ENCODE assay signal across 33 cellular contexts in the genomic region with DNA sequence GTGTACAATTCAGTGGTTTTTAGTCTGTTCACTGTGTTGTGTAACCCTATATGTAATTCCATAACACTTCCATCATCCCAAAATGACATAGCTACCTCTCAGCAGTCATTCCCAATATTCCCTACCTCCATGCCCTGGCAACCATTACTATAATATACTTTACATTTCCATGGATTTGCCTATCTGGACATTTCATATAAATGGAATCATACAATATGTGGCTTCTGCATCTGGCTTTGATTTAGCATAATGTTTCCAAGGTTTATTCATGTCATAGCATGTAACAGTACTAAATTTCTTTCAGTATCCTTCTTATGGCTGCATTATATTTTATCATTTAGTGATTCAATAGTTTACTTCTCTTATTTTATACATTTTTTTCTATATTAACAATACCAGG. TPM values are rescaled to one million over a fixed set of nuclear protein-coding genes. Genes with fewer than 3 reads are reported as not detected.
A peak's percentile ranks its signal among the peaks of the same experiment; 100 is the strongest.
DNase-seq lines count a peak whose midpoint lies in the region; ATAC-seq, FAIRE-seq and TF ChIP-seq lines count a peak whose summit lies in the region.
"Had no signal": no experiment of that assay in that cellular context is flagged by ENCODE, and none has a peak within 500 bp of the region (broad histone marks: within the 10 kb centered on the region; RNA-seq: fewer than 3 reads in every experiment).

No MANE protein-coding gene starts in this region.

- DNase-seq in SK-N-SH (no peak), HCEC 1CT (peak; percentile 3), mucosa of gallbladder (ENCODE audit: low spot score) (no peak), islet precursor cell (no peak)
- DNase-seq in naive thymus-derived CD8-positive, alpha-beta T cell: no peak
- no peak for DNase-seq in activated naive CD4-positive, alpha-beta T cell treated with Interleukin-2 at 50 U/mL for 16 hours
- DNase-seq: activated CD4-positive, alpha-beta T cell treated with anti-CD3 and anti-CD28 coated beads, Interleukin-2, amount 50 U/mL, for 48 hours; activated CD4-positive, CD25-positive, alpha-beta regulatory T cell treated with anti-CD3 and anti-CD28 coated beads, Interleukin-2, amount 50 U/mL, for 72 hours; activated naive CD4-positive, alpha-beta T cell treated with anti-CD3 and anti-CD28 coated beads, Interleukin-2, amount 50 U/mL, for 16 hours; aorta; Calu3; caudate nucleus; DMS79 treated with DMSO at 0.1 percent for 48 hours; esophagus squamous epithelium; hypothalamus; KG1; mammary epithelial cell; MM.1S; mucosa of descending colon; NCI-H1105 treated with DMSO at 0.1 percent for 48 hours; NCI-H1930; NCI-H2171 treated with DMSO at 0.1 percent for 48 hours; NCI-H510A treated with DMSO at 0.1 percent for 48 hours; retina; stimulated activated naive CD4-positive, alpha-beta T cell treated with Interleukin-2 at 50 U/mL for 16 hours had no signal

- peaks cover 0 to 9% of the 10 kb centered on the region in 2 experiments; a peak in 3 of 4 replicates for H3K4me1 ChIP-seq in SK-N-SH (ENCODE audit: control insufficient read depth in 1 of 2, insufficient read depth in 2 of 2, low read depth in 1 of 2, low read length in 1 of 2)
- H3K4me1 ChIP-seq: esophagus squamous epithelium, parathyroid adenoma, suprapubic skin had no signal

- H3K27ac ChIP-seq in SK-N-SH (ENCODE audit: low read depth in 2 of 2, low read length in 1 of 2): peak overlapping the region in 1 of 2 experiments; percentile 66; a peak in 2 of 4 replicates
- H3K27ac ChIP-seq: 22Rv1, esophagus squamous epithelium, parathyroid adenoma, suprapubic skin had no signal

- no peaks in the 10 kb centered on the region for H3K27me3 ChIP-seq in SK-N-SH (ENCODE audit: insufficient read depth)
- H3K27me3 ChIP-seq: esophagus squamous epithelium, suprapubic skin had no signal

- peaks cover 14% of the 10 kb centered on the region for H3F3A ChIP-seq in SK-N-SH (replicated peaks; ENCODE audit: insufficient read depth)

- no peak for TF ChIP-seq RAD21 in SK-N-SH (IDR thresholded peaks at IDR 0.05; ENCODE audit: low read length)

- H3K27ac Mint-ChIP-seq in naive thymus-derived CD8-positive, alpha-beta T cell: peak overlapping the region in 6 of 10 donors; percentile 7 to 59 (median 34)

- no peak overlapping the region; a peak in 1 of 4 replicates for H3K4me3 ChIP-seq in SK-N-SH (ENCODE audit: low read depth in 2 of 2, low read length in 1 of 2)
- H3K4me3 ChIP-seq: esophagus squamous epithelium, mucosa of descending colon, suprapubic skin had no signal

- POLR2A ChIA-PET in SK-N-SH (lab: Yijun Ruan, JAX): no interaction called here
- POLR2A ChIA-PET in naive thymus-derived CD8-positive, alpha-beta T cell (lab: Charles Lee): interaction anchor here (1.1 to 1.4 kb wide), 2 partner anchors 211 to 217 kb away, joined by 3 read pairs; no protein-coding TSS in a partner anchor

- H4K20me1 ChIP-seq in SK-N-SH (ENCODE audit: insufficient read depth): no peaks in the 10 kb centered on the region

- 0 out of 2 replicates have a peak, but pooled peaks cover 7% of the 10 kb centered on the region for H3K79me2 ChIP-seq in SK-N-SH (ENCODE audit: insufficient read depth)
- H3K79me2 ChIP-seq: parathyroid adenoma had no signal

- no peak overlapping the region for H3K4me3 Mint-ChIP-seq in naive thymus-derived CD8-positive, alpha-beta T cell
- H3K4me3 Mint-ChIP-seq: activated T-helper 17 cell treated with anti-CD3 and anti-CD28 coated beads, Interleukin-2, amount 50 U/mL, for 72 hours; CD14-positive monocyte had no signal

- no peak overlapping the region for H3K9ac ChIP-seq in SK-N-SH
- H3K9ac ChIP-seq: parathyroid adenoma had no signal

- H3K36me3 ChIP-seq in SK-N-SH (replicated peaks in 1 of 2; ENCODE audit: control insufficient read depth in 1 of 2, insufficient read depth in 2 of 2, low read length in 1 of 2): peaks cover 39 to 65% of the 10 kb centered on the region in 2 experiments

- H3K27me3 Mint-ChIP-seq in naive thymus-derived CD8-positive, alpha-beta T cell: no peaks in the 10 kb centered on the region
- H3K27me3 Mint-ChIP-seq: activated T-helper 17 cell treated with anti-CD3 and anti-CD28 coated beads, Interleukin-2, amount 50 U/mL, for 72 hours had no signal

- H3K4me1 Mint-ChIP-seq in naive thymus-derived CD8-positive, alpha-beta T cell: peaks cover 20 to 39% (median 30%) of the 10 kb centered on the region in 4 donors

- H3K9me3 Mint-ChIP-seq in naive thymus-derived CD8-positive, alpha-beta T cell: no peaks in the 10 kb centered on the region
- H3K9me3 Mint-ChIP-seq: activated T-helper 17 cell treated with anti-CD3 and anti-CD28 coated beads, Interleukin-2, amount 50 U/mL, for 72 hours; CD14-positive monocyte had no signal

- no peak for ATAC-seq in SK-N-SH treated with all-trans-retinoic acid at 6 μM for 48 hours
- no peak for ATAC-seq in naive thymus-derived CD8-positive, alpha-beta T cell
- ATAC-seq: activated T-helper 17 cell treated with anti-CD3 and anti-CD28 coated beads, Interleukin-2, amount 50 U/mL, for 72 hours; mucosa of descending colon had no signal

- H3K36me3 Mint-ChIP-seq in naive thymus-derived CD8-positive, alpha-beta T cell: peaks cover 4 to 50% (median 7%) of the 10 kb centered on the region in 3 donors

- no peak overlapping the region for H3K4me2 ChIP-seq in SK-N-SH

- peak; percentile 41 for FAIRE-seq in colon (lab: Jason Lieb, UNC)
- FAIRE-seq: H54 had no signal

- no peaks in the 10 kb centered on the region for H3K9me3 ChIP-seq in SK-N-SH
- H3K9me3 ChIP-seq: esophagus squamous epithelium, mucosa of descending colon, suprapubic skin had no signal

- CTCF ChIA-PET in SK-N-SH (lab: Yijun Ruan, JAX): interaction anchor here (0.6 to 6.9 kb wide), 5 partner anchors 39 to 220 kb away, joined by 3 to 56 read pairs (median 16); a partner anchor contains a TSS

- TF ChIP-seq EP300 in SK-N-SH (IDR thresholded peaks at IDR 0.05; ENCODE audit: borderline replicate concordance in 1 of 2, low read depth in 1 of 2, low read length in 1 of 2): no peak

- H2AFZ ChIP-seq in SK-N-SH (ENCODE audit: low read depth): no peak overlapping the region
- H2AFZ ChIP-seq: parathyroid adenoma had no signal

- no peak for TF ChIP-seq CTCF in SK-N-SH (IDR thresholded peaks at IDR 0.05)

- H3K9me2 ChIP-seq in SK-N-SH: no peaks in the 10 kb centered on the region

TF ChIP-seq in SK-N-SH, 30 proteins besides CTCF, POLR2A, EP300 and RAD21:
- TF ChIP-seq TAF1 (IDR thresholded peaks at IDR 0.05; ENCODE audit: borderline replicate concordance, low read depth, low read length) (no peak), YY1 (IDR thresholded peaks at IDR 0.05; ENCODE audit: low read depth) (no peak), FOXM1 (IDR thresholded peaks at IDR 0.05; ENCODE audit: low read depth) (no peak), TCF12 (IDR thresholded peaks at IDR 0.05) (peak; percentile 21; the same call in 1 of the 2 replicates), MXI1 (IDR thresholded peaks at IDR 0.05; ENCODE audit: low read depth, low read length) (no peak), POLR2AphosphoS5 (IDR thresholded peaks at IDR 0.05; ENCODE audit: low read depth, low read length) (no peak)
TF ChIP-seq in SK-N-SH: peak in this region for 1.

TF ChIP-seq in SK-N-SH treated with all-trans-retinoic acid at 6 μM for 48 hours, 23 proteins besides CTCF, POLR2A, EP300 and RAD21:
- no peak for TF ChIP-seq ZFP3 (CRISPR knock-in tag; IDR thresholded peaks at IDR 0.05)
- TF ChIP-seq ZFP30 (CRISPR knock-in tag; IDR thresholded peaks at IDR 0.05): no peak
- no peak for TF ChIP-seq ZNF8 (CRISPR knock-in tag; IDR thresholded peaks at IDR 0.05)
- TF ChIP-seq, protein P1, sequence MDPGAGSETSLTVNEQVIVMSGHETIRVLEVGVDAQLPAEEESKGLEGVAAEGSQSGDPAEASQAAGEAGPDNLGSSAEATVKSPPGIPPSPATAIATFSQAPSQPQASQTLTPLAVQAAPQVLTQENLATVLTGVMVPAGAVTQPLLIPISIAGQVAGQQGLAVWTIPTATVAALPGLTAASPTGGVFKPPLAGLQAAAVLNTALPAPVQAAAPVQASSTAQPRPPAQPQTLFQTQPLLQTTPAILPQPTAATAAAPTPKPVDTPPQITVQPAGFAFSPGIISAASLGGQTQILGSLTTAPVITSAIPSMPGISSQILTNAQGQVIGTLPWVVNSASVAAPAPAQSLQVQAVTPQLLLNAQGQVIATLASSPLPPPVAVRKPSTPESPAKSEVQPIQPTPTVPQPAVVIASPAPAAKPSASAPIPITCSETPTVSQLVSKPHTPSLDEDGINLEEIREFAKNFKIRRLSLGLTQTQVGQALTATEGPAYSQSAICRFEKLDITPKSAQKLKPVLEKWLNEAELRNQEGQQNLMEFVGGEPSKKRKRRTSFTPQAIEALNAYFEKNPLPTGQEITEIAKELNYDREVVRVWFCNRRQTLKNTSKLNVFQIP (CRISPR knock-in tag; IDR thresholded peaks at IDR 0.05; ENCODE audit: borderline replicate concordance, low read depth): no peak
- no peak for TF ChIP-seq SNAI2 (CRISPR knock-in tag; IDR thresholded peaks at IDR 0.05)
- no peak for TF ChIP-seq BACH2 (CRISPR knock-in tag; IDR thresholded peaks at IDR 0.05; ENCODE audit: borderline replicate concordance)

RNA-seq across cellular contexts. Expression of a gene that starts 25.4 kb away (rescaled TPM):
- 5.7 and 7.8 TPM in 2 replicates for polyA plus RNA-seq in SK-N-SH (2012; rRNA removed)
- polyA plus RNA-seq in SK-N-SH (2012; cell fraction: cytosol; rRNA removed): 11.6 and 13.5 TPM in 2 replicates
- 0.76 and 2.2 TPM in 2 replicates for polyA plus RNA-seq in SK-N-SH (2012; cell fraction: nucleus; rRNA removed)
- 10 to 100 TPM; 25.6 to 28.4 TPM for total RNA-seq in naive thymus-derived CD8-positive, alpha-beta T cell
- 1 to 10 TPM; 1.9 to 3.9 (median 3.2) TPM for polyA plus RNA-seq in naive thymus-derived CD8-positive, alpha-beta T cell
- total RNA-seq in mucosa of gallbladder: 15.0 TPM
